ENCODE assay signal across 9 cellular contexts in the genomic region with DNA sequence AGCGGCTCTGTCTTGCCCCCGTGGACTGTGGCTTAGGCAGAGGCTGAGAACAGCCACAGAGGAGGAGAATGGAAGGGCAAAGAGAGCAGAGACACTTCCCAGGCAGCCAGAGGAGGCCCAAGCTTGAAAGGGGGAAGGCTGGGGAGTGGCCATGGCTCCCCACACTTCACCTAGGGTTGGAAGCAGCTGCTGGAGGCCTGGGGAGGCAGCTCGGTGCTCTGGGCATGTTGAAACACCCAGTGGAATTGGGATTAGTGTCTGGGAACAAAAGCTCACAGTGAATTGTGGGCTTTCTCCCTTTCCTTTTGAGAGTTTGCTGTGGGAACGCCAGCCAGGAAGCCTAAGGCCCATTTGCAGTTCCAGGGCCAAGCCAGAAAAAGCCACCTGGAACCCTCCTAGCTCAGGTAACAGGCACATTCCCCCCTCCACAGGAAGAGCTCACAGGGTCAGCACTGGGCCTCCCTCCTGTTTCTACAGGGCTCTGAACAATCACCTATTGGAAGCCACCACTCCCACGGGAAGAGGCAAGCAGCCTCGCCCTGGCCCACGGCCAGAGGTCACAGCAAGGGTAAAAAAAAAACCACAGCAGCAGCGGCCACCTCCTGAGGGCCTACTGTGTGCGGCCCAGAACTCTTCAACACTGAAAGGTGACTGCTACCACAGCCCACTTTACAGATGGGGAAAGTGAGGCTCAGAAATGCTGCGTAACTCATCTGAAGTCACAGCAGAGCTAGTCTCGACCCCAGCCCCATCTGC. TPM values are rescaled to one million over a fixed set of nuclear protein-coding genes. Genes with fewer than 3 reads are reported as not detected.
DNase-seq lines count a peak whose midpoint lies in the region; ATAC-seq and TF ChIP-seq lines count a peak whose summit lies in the region.
"Had no signal": no experiment of that assay in that cellular context is flagged by ENCODE, and none has a peak within 500 bp of the region (broad histone marks: within the 10 kb centered on the region; RNA-seq: fewer than 3 reads in every experiment).

No MANE protein-coding gene starts in this region.

- no peak for TF ChIP-seq CTCF in nephron (IDR thresholded peaks at IDR 0.05; ENCODE audit: unreplicated experiment in 3 of 3)

- ATAC-seq in CD4-positive, CD25-positive, alpha-beta regulatory T cell (ENCODE audit: low read depth in 2 of 2), result no peak
- no peak for ATAC-seq in central memory CD8-positive, alpha-beta T cell (replicated peaks; ENCODE audit: extremely low read depth, poor library complexity, severe bottlenecking)
- ATAC-seq in GM21576 (IDR thresholded peaks at IDR 0.05; ENCODE audit: unreplicated experiment) (no peak), HG02623 (IDR thresholded peaks at IDR 0.05; ENCODE audit: unreplicated experiment) (no peak)

- no peaks in the 10 kb centered on the region for H3K27me3 ChIP-seq in CD4-positive, CD25-positive, alpha-beta regulatory T cell (ENCODE audit: control insufficient read depth, insufficient read depth, low read length)

- no peak for DNase-seq in CD4-positive, CD25-positive, alpha-beta regulatory T cell
- DNase-seq in NCI-H2107 (lab: John Stamatoyannopoulos, UW) (peak; percentile 64), NCI-H1048 (lab: John Stamatoyannopoulos, UW) (no peak), 8988T (no peak)
- no peak for DNase-seq in central memory CD8-positive, alpha-beta T cell (ENCODE audit: low spot score in 2 of 2)
- DNase-seq: natural killer cell had no signal

- H3K4me3 Mint-ChIP-seq in CD4-positive, CD25-positive, alpha-beta regulatory T cell, result peak overlapping the region; percentile 66 to 95 (median 75)
- peak overlapping the region; percentile 21 for H3K4me3 Mint-ChIP-seq in central memory CD8-positive, alpha-beta T cell
- H3K4me3 Mint-ChIP-seq in nephron, result no peak overlapping the region
- H3K4me3 Mint-ChIP-seq: natural killer cell had no signal

- H3K4me1 Mint-ChIP-seq in CD4-positive, CD25-positive, alpha-beta regulatory T cell, result peaks cover 37 to 100% (median 75%) of the 10 kb centered on the region in 4 donors
- peaks cover 87% of the 10 kb centered on the region for H3K4me1 Mint-ChIP-seq in central memory CD8-positive, alpha-beta T cell
- peaks cover 58% of the 10 kb centered on the region for H3K4me1 Mint-ChIP-seq in nephron

- H3K27me3 Mint-ChIP-seq in CD4-positive, CD25-positive, alpha-beta regulatory T cell, result no peaks in the 10 kb centered on the region
- no peaks in the 10 kb centered on the region for H3K27me3 Mint-ChIP-seq in central memory CD8-positive, alpha-beta T cell
- H3K27me3 Mint-ChIP-seq in nephron (ENCODE audit: low read depth), result no peaks in the 10 kb centered on the region

- H3K36me3 Mint-ChIP-seq in CD4-positive, CD25-positive, alpha-beta regulatory T cell, result peaks cover 44% of the 10 kb centered on the region
- peaks cover 24% of the 10 kb centered on the region for H3K36me3 Mint-ChIP-seq in central memory CD8-positive, alpha-beta T cell (ENCODE audit: insufficient read depth)
- peaks cover 11% of the 10 kb centered on the region for H3K36me3 Mint-ChIP-seq in nephron (ENCODE audit: low read depth)
- H3K36me3 Mint-ChIP-seq: natural killer cell had no signal

- H3K4me3 ChIP-seq in CD4-positive, CD25-positive, alpha-beta regulatory T cell (ENCODE audit: low read depth, low read length), result peak overlapping the region; percentile 52

- peak overlapping the region; percentile 60 to 98 (median 97) for H3K27ac Mint-ChIP-seq in CD4-positive, CD25-positive, alpha-beta regulatory T cell
- H3K27ac Mint-ChIP-seq in central memory CD8-positive, alpha-beta T cell (ENCODE audit: low read depth), result peak overlapping the region; percentile 85
- peak overlapping the region; percentile 27 to 71 (median 30) for H3K27ac Mint-ChIP-seq in nephron

- H3K36me3 ChIP-seq in CD4-positive, CD25-positive, alpha-beta regulatory T cell (ENCODE audit: control insufficient read depth, insufficient read depth, low read length), result peaks cover 33% of the 10 kb centered on the region

- H3K27ac ChIP-seq in CD4-positive, CD25-positive, alpha-beta regulatory T cell (ENCODE audit: insufficient read depth, low read length, poor library complexity, severe bottlenecking), result peak overlapping the region; percentile 91

- H3K9me3 ChIP-seq in CD4-positive, CD25-positive, alpha-beta regulatory T cell (ENCODE audit: control insufficient read depth in 2 of 2, low read length in 2 of 2), result no peaks in the 10 kb centered on the region

- H3K9me3 Mint-ChIP-seq in CD4-positive, CD25-positive, alpha-beta regulatory T cell, result no peaks in the 10 kb centered on the region
- no peaks in the 10 kb centered on the region for H3K9me3 Mint-ChIP-seq in central memory CD8-positive, alpha-beta T cell
- H3K9me3 Mint-ChIP-seq in nephron, result peaks cover 2% of the 10 kb centered on the region
- H3K9me3 Mint-ChIP-seq: natural killer cell had no signal

- H3K4me1 ChIP-seq in CD4-positive, CD25-positive, alpha-beta regulatory T cell (ENCODE audit: control insufficient read depth, insufficient read depth, low read length, poor library complexity, severe bottlenecking), result peaks cover 100% of the 10 kb centered on the region

RNA-seq across cellular contexts. Expression of a gene that starts 20.2 kb away (rescaled TPM):
- 402 TPM for total RNA-seq in CD4-positive, CD25-positive, alpha-beta regulatory T cell
- polyA plus RNA-seq in CD4-positive, CD25-positive, alpha-beta regulatory T cell, result 100 to 1,000 TPM; 140 to 190 (median 177) TPM

RNA-seq across cellular contexts. Expression of a gene that starts 22.9 kb away (rescaled TPM):
- 35.7 TPM for total RNA-seq in CD4-positive, CD25-positive, alpha-beta regulatory T cell
- 10 to 100 TPM; 27.5 to 30.6 (median 29.7) TPM for polyA plus RNA-seq in CD4-positive, CD25-positive, alpha-beta regulatory T cell

RNA-seq across cellular contexts. Expression of a gene that starts 30.0 kb away (rescaled TPM):
- 3.3 TPM for total RNA-seq in CD4-positive, CD25-positive, alpha-beta regulatory T cell
- polyA plus RNA-seq in CD4-positive, CD25-positive, alpha-beta regulatory T cell, result 1 to 10 TPM in 1 of 4 donors, under 1 TPM in 2, not detected in 1; 0.22 to 1.1 (median 0.81) TPM

RNA-seq across cellular contexts. Expression of a gene that starts 43.7 kb away (rescaled TPM):
- total RNA-seq in CD4-positive, CD25-positive, alpha-beta regulatory T cell, result 31.6 TPM
- 10 to 100 TPM; 23.1 to 23.8 (median 23.7) TPM for polyA plus RNA-seq in CD4-positive, CD25-positive, alpha-beta regulatory T cell

Comparison
In these comparisons a context has a peak if more than half of its experiments do, and no peak if none do; other contexts are left out.
1. H3K27ac Mint-ChIP-seq: peak in every context shown above with its lines; median percentile 97 in CD4-positive, CD25-positive, alpha-beta regulatory T cell; 85 in central memory CD8-positive, alpha-beta T cell; 30 in nephron.
2. H3K4me3 Mint-ChIP-seq: peak in CD4-positive, CD25-positive, alpha-beta regulatory T cell (4 of 4) and central memory CD8-positive, alpha-beta T cell (single experiment); none in nephron (0 of 3).